In genomic region chr20:9021216-9021615, GRCh38 we compare ENCODE assay signal across 1 cellular context.
TF ChIP-seq lines count a peak whose summit lies in the region.

No MANE protein-coding gene starts in this region.

TF ChIP-seq in IMR-90, 13 proteins besides CTCF, POLR2A, EP300 and RAD21 (continued from another document):
- TF ChIP-seq NFE2L2 (IDR thresholded peaks at IDR 0.05; ENCODE audit: low read depth, low read length) (no peak), MXI1 (IDR thresholded peaks at IDR 0.05; ENCODE audit: borderline replicate concordance, low read depth, low read length) (no peak), FOS (IDR thresholded peaks at IDR 0.05; ENCODE audit: low read depth, low read length) (no peak), RFX5 (IDR thresholded peaks at IDR 0.05; ENCODE audit: low read depth, low read length) (no peak), ELK1 (IDR thresholded peaks at IDR 0.05; ENCODE audit: borderline replicate concordance, low read depth, low read length) (no peak), USF2 (IDR thresholded peaks at IDR 0.05; ENCODE audit: low read depth, low read length) (no peak), RCOR1 (IDR thresholded peaks at IDR 0.05; ENCODE audit: insufficient replicate concordance, low read length) (no peak), CHD1 (IDR thresholded peaks at IDR 0.05; ENCODE audit: low read depth, low read length) (no peak)
